In the genomic region with DNA sequence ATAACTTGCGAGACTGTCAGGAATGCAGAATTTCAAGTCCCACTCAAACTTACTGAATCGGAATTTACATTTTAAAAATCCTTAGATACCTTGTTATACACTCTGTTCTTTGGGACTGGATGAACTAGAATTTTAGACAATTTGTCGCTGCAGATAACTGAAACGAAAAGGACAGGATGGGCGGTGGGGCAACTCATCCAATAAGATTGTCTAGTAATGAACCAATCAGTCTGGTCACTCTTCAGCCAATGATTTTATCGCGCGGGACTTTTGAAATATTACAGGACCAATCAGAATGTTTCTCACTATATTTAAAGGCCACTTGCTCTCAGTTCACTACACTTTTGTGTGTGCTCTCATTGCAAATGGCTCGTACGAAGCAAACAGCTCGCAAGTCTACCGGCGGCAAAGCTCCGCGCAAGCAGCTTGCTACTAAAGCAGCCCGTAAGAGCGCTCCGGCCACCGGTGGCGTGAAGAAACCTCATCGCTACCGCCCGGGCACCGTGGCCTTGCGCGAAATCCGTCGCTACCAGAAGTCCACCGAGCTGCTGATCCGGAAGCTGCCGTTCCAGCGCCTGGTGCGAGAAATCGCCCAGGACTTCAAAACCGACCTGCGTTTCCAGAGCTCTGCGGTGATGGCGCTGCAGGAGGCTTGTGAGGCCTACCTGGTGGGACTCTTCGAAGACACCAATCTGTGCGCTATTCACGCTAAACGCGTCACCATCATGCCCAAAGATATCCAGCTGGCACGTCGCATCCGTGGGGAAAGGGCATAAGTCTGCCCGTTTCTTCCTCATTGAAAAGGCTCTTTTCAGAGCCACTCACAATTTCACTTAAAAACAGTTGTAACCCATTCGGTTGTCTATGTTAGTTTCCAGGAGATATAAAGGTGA, we compare ENCODE assay signal across 8 cellular contexts. TPM values are rescaled to one million over a fixed set of nuclear protein-coding genes. Genes with fewer than 3 reads are reported as not detected.
DNase-seq lines count a peak whose midpoint lies in the region; ATAC-seq, FAIRE-seq and TF ChIP-seq lines count a peak whose summit lies in the region.

No MANE protein-coding gene starts in this region.

- ATAC-seq in HG02759 (IDR thresholded peaks at IDR 0.05; ENCODE audit: unreplicated experiment) (peak; percentile 52), lung (ENCODE audit: insufficient read depth, low FRiP score) (peak; percentile 80)

- H3K4me1 ChIP-seq in lung (ENCODE audit: control insufficient read depth in 2 of 2, insufficient read depth in 2 of 2, low read length in 2 of 2) = peaks cover 0 to 7% of the 10 kb centered on the region in 2 donors

- 0 out of 2 replicates have a peak, but pooled peaks have one; percentile 32 for TF ChIP-seq CTCF in GM12874 (IDR thresholded peaks at IDR 0.05; ENCODE audit: insufficient read depth, low read depth, low read length)
- no peak for TF ChIP-seq CTCF in lung (IDR thresholded peaks at IDR 0.05; ENCODE audit: control extremely low read depth, extremely low read depth)
- TF ChIP-seq CTCF in D721Med (IDR thresholded peaks at IDR 0.05; ENCODE audit: insufficient read depth, missing control alignments) = no peak

- H3K9me3 ChIP-seq in lung (ENCODE audit: control insufficient read depth in 2 of 2, insufficient read depth in 1 of 2, low read length in 1 of 2) = peaks cover 0 to 3% of the 10 kb centered on the region in 2 donors

- H3K27ac ChIP-seq in lung (ENCODE audit: low read depth in 1 of 2, low read length in 1 of 2) = peak overlapping the region; percentile 98

- no peaks in the 10 kb centered on the region for H3K27me3 ChIP-seq in lung (ENCODE audit: control insufficient read depth, insufficient read depth)

- peak overlapping the region; percentile 28 for H3K4me3 ChIP-seq in lung

- no peaks in the 10 kb centered on the region for H3K36me3 ChIP-seq in lung (ENCODE audit: control insufficient read depth in 2 of 2, insufficient read depth in 2 of 2, low read length in 2 of 2)

- DNase-seq in NCI-H187 (lab: John Stamatoyannopoulos, UW) = peak; percentile 75 to 84
- DNase-seq in activated CD4-positive, alpha-beta T cell treated with anti-CD3 and anti-CD28 coated beads for 48 hours = peak; percentile 82
- DNase-seq in dedifferentiated amniotic fluid mesenchymal stem cell (ENCODE audit: extremely low spot score) = peak; percentile 93
- peak; percentile 90 for DNase-seq in lung (ENCODE audit: low spot score)
- DNase-seq in stimulated activated CD8-positive, alpha-beta memory T cell treated with anti-CD3 and anti-CD28 coated beads, Interleukin-4, amount 100 ng/mL, for 24 hours (ENCODE audit: low read depth) = peak; percentile 32
- no peak for DNase-seq in D721Med (ENCODE audit: insufficient read length, low spot score)

- 1 to 3% methylated on average over 48 of the region's 48 CpGs for WGBS in lung, 2 donors

- no peak for FAIRE-seq in D721Med (lab: Jason Lieb, UNC)

RNA-seq across cellular contexts. Expression of a gene that starts 41.9 kb away (rescaled TPM):
- 10 to 100 TPM in 1 of 2 donors, 1 to 10 TPM in 1; 8.3 to 10.7 TPM for total RNA-seq in lung
- 1 to 10 TPM; 3.1 to 5.7 TPM for polyA plus RNA-seq in lung
